20 cellular contexts compared by ENCODE assay signal in genomic region chr11:69339041-69339733, GRCh38. TPM values are rescaled to one million over a fixed set of nuclear protein-coding genes. Genes with fewer than 3 reads are reported as not detected.
A peak's percentile ranks its signal among the peaks of the same experiment; 100 is the strongest.
DNase-seq lines count a peak whose midpoint lies in the region; ATAC-seq and TF ChIP-seq lines count a peak whose summit lies in the region.
"Had no signal": no experiment of that assay in that cellular context is flagged by ENCODE, and none has a peak within 500 bp of the region (broad histone marks: within the 10 kb centered on the region; RNA-seq: fewer than 3 reads in every experiment).

No MANE protein-coding gene starts in this region.

- intact Hi-C loops in CD4-positive, alpha-beta T cell (cut with DNase I, micrococcal nuclease) = no loop called here
- intact Hi-C loops in Caco-2 (cut with micrococcal nuclease; ENCODE audit: unreplicated experiment) = no loop called here

- peaks cover 3% of the 10 kb centered on the region for H3K9me3 Mint-ChIP-seq in CD4-positive, alpha-beta T cell
- peaks cover 9% of the 10 kb centered on the region for H3K9me3 Mint-ChIP-seq in Caco-2 (ENCODE audit: unreplicated experiment)
- peaks cover 5% of the 10 kb centered on the region for H3K9me3 Mint-ChIP-seq in activated naive CD8-positive, alpha-beta T cell treated with anti-CD3 and anti-CD28 coated beads, Interleukin-2, amount 10 ng/mL, durations not matched to agents 7 days and 5 days
- H3K9me3 Mint-ChIP-seq in natural killer cell treated with Interleukin-12 subunit alpha and Interleukin-12 subunit beta and Interleukin-15 and Interleukin-18, amount 100 ng/mL, for 72 hours = peaks cover 4% of the 10 kb centered on the region
- peaks cover 17% of the 10 kb centered on the region for H3K9me3 Mint-ChIP-seq in WTC11

- no peak overlapping the region for H3K4me3 Mint-ChIP-seq in CD4-positive, alpha-beta T cell
- H3K4me3 Mint-ChIP-seq in Caco-2 (ENCODE audit: unreplicated experiment) (no peak overlapping the region), WTC11 (no peak overlapping the region)
- H3K4me3 Mint-ChIP-seq in activated naive CD8-positive, alpha-beta T cell treated with anti-CD3 and anti-CD28 coated beads, Interleukin-2, amount 10 ng/mL, durations not matched to agents 7 days and 5 days = no peak overlapping the region
- H3K4me3 Mint-ChIP-seq in natural killer cell treated with Interleukin-12 subunit alpha and Interleukin-12 subunit beta and Interleukin-15 and Interleukin-18, amount 100 ng/mL, for 72 hours = peak overlapping the region; percentile 7
- H3K4me3 Mint-ChIP-seq: memory B cell had no signal

- no peak for ATAC-seq in CD4-positive, alpha-beta T cell (ENCODE audit: poor library complexity)
- no peak for ATAC-seq in activated naive CD8-positive, alpha-beta T cell treated with anti-CD3 and anti-CD28 coated beads, Interleukin-2, amount 10 ng/mL, durations not matched to agents 7 days and 5 days (ENCODE audit: low read depth)
- no peak for ATAC-seq in natural killer cell treated with Interleukin-12 subunit alpha and Interleukin-12 subunit beta and Interleukin-15 and Interleukin-18, amount 100 ng/mL, for 72 hours
- no peak for ATAC-seq in WTC11
- no peak for ATAC-seq in esophagus mucosa
- ATAC-seq: HepG2, right lobe of liver had no signal

- POLR2A ChIA-PET in CD4-positive, alpha-beta T cell (lab: Charles Lee) = no interaction called here
- POLR2A ChIA-PET in Caco-2 (lab: Charles Lee) (no interaction called here), WTC11 (lab: Charles Lee) (no interaction called here), HEK293T (lab: Yijun Ruan, JAX) (no interaction called here)
- POLR2A ChIA-PET in activated naive CD8-positive, alpha-beta T cell treated with anti-CD3 and anti-CD28 coated beads, Interleukin-2, amount 10 ng/mL, durations not matched to agents 7 days and 5 days (lab: Charles Lee) = no interaction called here

- peaks cover 25% of the 10 kb centered on the region for H3K4me1 Mint-ChIP-seq in CD4-positive, alpha-beta T cell (ENCODE audit: low read depth)
- H3K4me1 Mint-ChIP-seq in Caco-2 (ENCODE audit: low read depth, unreplicated experiment) (no peaks in the 10 kb centered on the region), WTC11 (peaks cover 12% of the 10 kb centered on the region)
- peaks cover 18% of the 10 kb centered on the region for H3K4me1 Mint-ChIP-seq in activated naive CD8-positive, alpha-beta T cell treated with anti-CD3 and anti-CD28 coated beads, Interleukin-2, amount 10 ng/mL, durations not matched to agents 7 days and 5 days
- H3K4me1 Mint-ChIP-seq in natural killer cell treated with Interleukin-12 subunit alpha and Interleukin-12 subunit beta and Interleukin-15 and Interleukin-18, amount 100 ng/mL, for 72 hours (ENCODE audit: low read depth in 2 of 2) = peaks cover 23 to 30% of the 10 kb centered on the region in 2 donors

- no peak overlapping the region for H3K4me3 ChIP-seq in Caco-2 (ENCODE audit: low read depth, low read length)
- H3K4me3 ChIP-seq: MG63, right lobe of liver, tibial artery had no signal

- H3K27me3 Mint-ChIP-seq in CD4-positive, alpha-beta T cell = no peaks in the 10 kb centered on the region
- H3K27me3 Mint-ChIP-seq in Caco-2 (ENCODE audit: insufficient read depth, unreplicated experiment) = no peaks in the 10 kb centered on the region
- H3K27me3 Mint-ChIP-seq in activated naive CD8-positive, alpha-beta T cell treated with anti-CD3 and anti-CD28 coated beads, Interleukin-2, amount 10 ng/mL, durations not matched to agents 7 days and 5 days = no peaks in the 10 kb centered on the region
- peaks cover 0 to 5% of the 10 kb centered on the region in 2 donors for H3K27me3 Mint-ChIP-seq in natural killer cell treated with Interleukin-12 subunit alpha and Interleukin-12 subunit beta and Interleukin-15 and Interleukin-18, amount 100 ng/mL, for 72 hours
- no peaks in the 10 kb centered on the region for H3K27me3 Mint-ChIP-seq in WTC11 (ENCODE audit: low read depth)

- no peaks in the 10 kb centered on the region for H3K36me3 Mint-ChIP-seq in CD4-positive, alpha-beta T cell (ENCODE audit: low read depth)
- no peaks in the 10 kb centered on the region for H3K36me3 Mint-ChIP-seq in Caco-2 (ENCODE audit: insufficient read depth, unreplicated experiment)
- H3K36me3 Mint-ChIP-seq in activated naive CD8-positive, alpha-beta T cell treated with anti-CD3 and anti-CD28 coated beads, Interleukin-2, amount 10 ng/mL, durations not matched to agents 7 days and 5 days = peaks cover 4% of the 10 kb centered on the region
- peaks cover 5% of the 10 kb centered on the region for H3K36me3 Mint-ChIP-seq in natural killer cell treated with Interleukin-12 subunit alpha and Interleukin-12 subunit beta and Interleukin-15 and Interleukin-18, amount 100 ng/mL, for 72 hours
- H3K36me3 Mint-ChIP-seq in WTC11 = peaks cover 4% of the 10 kb centered on the region; the same call in 1 of the 2 replicates

- H3K27ac ChIP-seq in CD4-positive, alpha-beta T cell (ENCODE audit: low read depth, low read length) = no peak overlapping the region
- H3K27ac ChIP-seq: brain microvascular endothelial cell, right lobe of liver, tibial artery had no signal

- DNase-seq in CD4-positive, alpha-beta T cell = no peak
- DNase-seq in Caco-2 (peak in 1 of 2 experiments; percentile 22), WTC11 (ENCODE audit: low spot score) (no peak), HEK293T (ENCODE audit: extremely low spot score) (no peak)
- no peak for DNase-seq in activated naive CD8-positive, alpha-beta T cell treated with anti-CD3 and anti-CD28 coated beads, Interleukin-2, amount 10 ng/mL, durations not matched to agents 7 days and 5 days
- no peak for DNase-seq in natural killer cell treated with Interleukin-12 subunit alpha and Interleukin-12 subunit beta and Interleukin-15 and Interleukin-18, amount 100 ng/mL, for 72 hours (ENCODE audit: low spot score)
- DNase-seq: activated gamma-delta T cell treated with Interleukin-2 at 50 U/mL for 16 hours, BE2C, brain microvascular endothelial cell, DMS 273 treated with DMSO at 0.1 percent for 48 hours, HCEC 1CT, MG63, NCI-H187 treated with DMSO at 0.1 percent for 48 hours, SHP77, T-helper 9 cell had no signal

- TF ChIP-seq CTCF in CD4-positive, alpha-beta T cell (IDR thresholded peaks at IDR 0.05) = no peak
- no peak for TF ChIP-seq CTCF in Caco-2 (IDR thresholded peaks at IDR 0.05; ENCODE audit: insufficient read depth in 1 of 2, low read depth in 1 of 2, low read length in 1 of 2, severe bottlenecking in 1 of 2, unreplicated experiment in 1 of 2)
- no peak for TF ChIP-seq CTCF in WTC11 (IDR thresholded peaks at IDR 0.05)

- no peaks in the 10 kb centered on the region for H3K9me3 ChIP-seq in CD4-positive, alpha-beta T cell (ENCODE audit: control insufficient read depth, low read length)
- peaks cover 8% of the 10 kb centered on the region; the same call in 1 of the 2 replicates for H3K9me3 ChIP-seq in Caco-2
- H3K9me3 ChIP-seq: BE2C, MG63, right lobe of liver, tibial artery had no signal

- H3K36me3 ChIP-seq in Caco-2 (ENCODE audit: control insufficient read depth, insufficient read depth, low read length) = no peaks in the 10 kb centered on the region
- H3K36me3 ChIP-seq: BE2C, brain microvascular endothelial cell, MG63, right lobe of liver, tibial artery had no signal

- peak overlapping the region; percentile 69 for H3K27ac Mint-ChIP-seq in CD4-positive, alpha-beta T cell
- H3K27ac Mint-ChIP-seq in Caco-2 (ENCODE audit: unreplicated experiment) (peak overlapping the region; percentile 46), WTC11 (no peak overlapping the region)
- H3K27ac Mint-ChIP-seq in activated naive CD8-positive, alpha-beta T cell treated with anti-CD3 and anti-CD28 coated beads, Interleukin-2, amount 10 ng/mL, durations not matched to agents 7 days and 5 days = peak overlapping the region; percentile 48
- no peak overlapping the region for H3K27ac Mint-ChIP-seq in natural killer cell treated with Interleukin-12 subunit alpha and Interleukin-12 subunit beta and Interleukin-15 and Interleukin-18, amount 100 ng/mL, for 72 hours
- H3K27ac Mint-ChIP-seq: memory B cell had no signal

- H3K27me3 ChIP-seq in CD4-positive, alpha-beta T cell (ENCODE audit: control insufficient read depth, insufficient read depth, low read length) = no peaks in the 10 kb centered on the region
- no peaks in the 10 kb centered on the region for H3K27me3 ChIP-seq in Caco-2 (replicated peaks; ENCODE audit: control insufficient read depth, insufficient read depth, low read length)
- H3K27me3 ChIP-seq: BE2C, brain microvascular endothelial cell, MG63, right lobe of liver, tibial artery had no signal

- no TSS peak for BruUV-seq in Caco-2 (replicated peaks; lab: Mats Ljungman, UMichigan)

- CTCF ChIA-PET in CD4-positive, alpha-beta T cell (lab: Charles Lee) = no interaction called here
- CTCF ChIA-PET in Caco-2 (lab: Charles Lee) (no interaction called here), WTC11 (lab: Charles Lee) (no interaction called here), HEK293T (lab: Yijun Ruan, JAX) (no interaction called here)

- peaks cover 9% of the 10 kb centered on the region; the same call in 1 of the 2 replicates for H3K4me1 ChIP-seq in Caco-2
- H3K4me1 ChIP-seq: BE2C, right lobe of liver, tibial artery had no signal

TF ChIP-seq in WTC11, 78 proteins besides CTCF, POLR2A, EP300 and RAD21 (continues in another document):
- TF ChIP-seq ESRRA (CRISPR knock-in tag; IDR thresholded peaks at IDR 0.05; ENCODE audit: borderline replicate concordance) = no peak
- TF ChIP-seq CREB1 (CRISPR knock-in tag; IDR thresholded peaks at IDR 0.05) = no peak

TF ChIP-seq in HEK293T, 16 proteins besides CTCF, POLR2A, EP300 and RAD21:
- TF ChIP-seq SP1 (IDR thresholded peaks at IDR 0.05) (no peak), ELF4 (IDR thresholded peaks at IDR 0.05) (no peak), TARDBP (IDR thresholded peaks at IDR 0.05) (no peak), ARNT (IDR thresholded peaks at IDR 0.05) (no peak), NFRKB (IDR thresholded peaks at IDR 0.05) (no peak), FOXK2 (IDR thresholded peaks at IDR 0.05) (no peak)

RNA-seq across cellular contexts. Expression of gene MYEOV, which starts 45.2 kb away (rescaled TPM):
- total RNA-seq in CD4-positive, alpha-beta T cell = not detected
- total RNA-seq in Caco-2 (2022) (0.52 TPM in 1 of 2 replicates, not detected in the other), WTC11 (2021) (1.1 to 1.4 TPM (median 1.1 TPM) in 3 replicates), esophagus mucosa (4.7 TPM)
- not detected for total RNA-seq in activated naive CD8-positive, alpha-beta T cell treated with anti-CD3 and anti-CD28 coated beads, Interleukin-2, amount 10 ng/mL, durations not matched to agents 7 days and 5 days
- not detected for total RNA-seq in natural killer cell treated with Interleukin-12 subunit alpha and Interleukin-12 subunit beta and Interleukin-15 and Interleukin-18, amount 100 ng/mL, for 72 hours

Comparison
In these comparisons a context has a peak if more than half of its experiments do, and no peak if none do; other contexts are left out.
1. H3K27ac Mint-ChIP-seq: peak in CD4-positive, alpha-beta T cell (single experiment), Caco-2 (single experiment) and activated naive CD8-positive, alpha-beta T cell treated with anti-CD3 and anti-CD28 coated beads, Interleukin-2, amount 10 ng/mL, durations not matched to agents 7 days and 5 days (single experiment); none in natural killer cell treated with Interleukin-12 subunit alpha and Interleukin-12 subunit beta and Interleukin-15 and Interleukin-18, amount 100 ng/mL, for 72 hours (0 of 2) and WTC11 (single experiment).